Comparison of ENCODE assay signal across 3 cellular contexts in genomic region chr12:107895966-107896365, GRCh38.
"Had no signal": no experiment of that assay in that cellular context is flagged by ENCODE, and none has a peak within 500 bp of the region (broad histone marks: within the 10 kb centered on the region; RNA-seq: fewer than 3 reads in every experiment).

No MANE protein-coding gene starts in this region.

- DNase-seq: GDM1, GF-D8 had no signal

- H3K4me3 ChIP-seq: GM12878 had no signal
